10 cellular contexts compared by ENCODE assay signal in the genomic region with DNA sequence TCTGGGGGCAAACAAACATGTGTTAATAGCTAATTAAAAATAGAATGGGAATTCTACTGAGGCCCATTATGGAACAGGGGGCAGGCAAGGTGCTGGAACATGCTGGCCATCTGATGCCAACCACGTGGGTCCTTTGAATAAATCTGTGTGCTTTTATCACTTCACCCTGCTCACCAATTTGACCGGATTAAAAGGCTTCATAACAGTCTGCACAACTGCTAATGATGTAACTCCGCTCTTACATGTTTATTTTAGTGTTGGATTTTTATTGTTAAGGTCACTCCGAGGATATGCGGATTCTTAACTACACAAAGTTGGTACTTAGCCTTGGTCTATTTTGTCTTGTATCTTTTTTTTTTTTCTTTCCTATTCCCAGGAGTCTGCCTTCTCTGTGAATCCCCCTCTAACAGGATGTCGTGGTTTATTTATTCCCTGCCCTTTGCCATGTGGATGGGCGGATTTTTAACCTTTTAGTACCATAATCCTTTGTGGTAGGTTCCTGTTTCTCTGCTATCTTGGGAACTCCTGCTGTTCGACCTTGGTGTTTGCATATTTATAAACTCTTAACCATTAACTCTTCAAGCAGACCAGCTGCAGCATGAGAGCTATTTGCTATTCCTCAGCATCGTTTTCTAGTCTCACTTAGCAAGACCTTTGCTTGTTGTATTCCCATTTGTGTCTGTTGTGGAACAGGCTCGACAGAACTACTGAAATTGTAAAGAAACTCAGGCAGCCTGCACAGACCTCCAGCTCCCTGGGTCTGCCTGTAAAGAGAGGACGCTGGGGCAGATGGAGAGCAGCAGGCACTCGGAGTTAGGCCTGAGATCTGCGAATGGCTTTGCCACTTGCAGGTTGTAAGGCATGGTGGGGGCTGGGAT. TPM values are rescaled to one million over a fixed set of nuclear protein-coding genes. Genes with fewer than 3 reads are reported as not detected.
DNase-seq lines count a peak whose midpoint lies in the region; ATAC-seq and TF ChIP-seq lines count a peak whose summit lies in the region.
"Had no signal": no experiment of that assay in that cellular context is flagged by ENCODE, and none has a peak within 500 bp of the region (broad histone marks: within the 10 kb centered on the region; RNA-seq: fewer than 3 reads in every experiment).

No MANE protein-coding gene starts in this region.

- H3K4me3 ChIP-seq in right lobe of liver (no peak overlapping the region), aorta (ENCODE audit: low read length in 2 of 2) (no peak overlapping the region)

- no peaks in the 10 kb centered on the region for H3K9me3 Mint-ChIP-seq in activated T-helper 2 cell treated with anti-CD3 and anti-CD28 coated beads, Interferon-gamma antibody, Interleukin-2, Interleukin-4, amounts not matched to agents 10 μg/mL and 5 μg/mL and 100 μg/mL, durations not matched to agents 14 hours and 24 hours and 36 hours

- H3K4me3 Mint-ChIP-seq in activated T-helper 2 cell treated with anti-CD3 and anti-CD28 coated beads, Interferon-gamma antibody, Interleukin-2, Interleukin-4, amounts not matched to agents 10 μg/mL and 5 μg/mL and 100 μg/mL, durations not matched to agents 14 hours and 24 hours and 36 hours (ENCODE audit: low read depth), result no peak overlapping the region
- H3K4me3 Mint-ChIP-seq: activated naive CD8-positive, alpha-beta T cell had no signal

- H3K4me1 ChIP-seq in right lobe of liver (peaks cover 0 to 4% (median 2%) of the 10 kb centered on the region in 4 donors), aorta (ENCODE audit: control insufficient read depth in 1 of 2, insufficient read depth in 2 of 2, low read length in 2 of 2) (no peaks in the 10 kb centered on the region)

- H3K9me3 ChIP-seq in right lobe of liver (no peaks in the 10 kb centered on the region), aorta (ENCODE audit: control insufficient read depth, low read length) (no peaks in the 10 kb centered on the region)

- peaks cover 5% of the 10 kb centered on the region for H3K27me3 Mint-ChIP-seq in activated T-helper 2 cell treated with anti-CD3 and anti-CD28 coated beads, Interferon-gamma antibody, Interleukin-2, Interleukin-4, amounts not matched to agents 10 μg/mL and 5 μg/mL and 100 μg/mL, durations not matched to agents 14 hours and 24 hours and 36 hours (ENCODE audit: low read depth)
- H3K27me3 Mint-ChIP-seq: activated naive CD8-positive, alpha-beta T cell had no signal

- H3K27ac ChIP-seq in VCaP (peak overlapping the region; percentile 27; the same call in 1 of the 2 replicates), right lobe of liver (no peak overlapping the region), aorta (ENCODE audit: low read depth in 1 of 2, low read length in 2 of 2) (no peak overlapping the region)

- in situ Hi-C loops in G401 (cut with HindIII; ENCODE audit: low sequenced_read_pairs), result no loop called here

- ATAC-seq in HG03066 (IDR thresholded peaks at IDR 0.05; ENCODE audit: low read depth, unreplicated experiment), result peak; percentile 63
- peak; percentile 30 to 45 (median 36) for ATAC-seq in right lobe of liver
- ATAC-seq in HG02852 (IDR thresholded peaks at IDR 0.05; ENCODE audit: unreplicated experiment), result no peak
- no peak for ATAC-seq in aorta (ENCODE audit: low FRiP score)

- TF ChIP-seq POLR2A in right lobe of liver (IDR thresholded peaks at IDR 0.05), result no peak

- no peak overlapping the region for H3K27ac Mint-ChIP-seq in activated T-helper 2 cell treated with anti-CD3 and anti-CD28 coated beads, Interferon-gamma antibody, Interleukin-2, Interleukin-4, amounts not matched to agents 10 μg/mL and 5 μg/mL and 100 μg/mL, durations not matched to agents 14 hours and 24 hours and 36 hours
- H3K27ac Mint-ChIP-seq: activated naive CD8-positive, alpha-beta T cell had no signal

- 45% methylated on average over 8 of the region's 13 CpGs for WGBS in right lobe of liver (ENCODE audit: insufficient coverage, low coverage, low lambda C conversion rate, missing lambda C conversion rate)
- 68 to 69% methylated on average over 13 of the region's 13 CpGs for WGBS in aorta, 2 donors

- no peaks in the 10 kb centered on the region for H3K36me3 ChIP-seq in right lobe of liver
- H3K36me3 ChIP-seq in aorta (ENCODE audit: control insufficient read depth in 1 of 2, insufficient read depth in 2 of 2, low read length in 1 of 2), result no peaks in the 10 kb centered on the region

- no peaks in the 10 kb centered on the region for H3K4me1 Mint-ChIP-seq in activated T-helper 2 cell treated with anti-CD3 and anti-CD28 coated beads, Interferon-gamma antibody, Interleukin-2, Interleukin-4, amounts not matched to agents 10 μg/mL and 5 μg/mL and 100 μg/mL, durations not matched to agents 14 hours and 24 hours and 36 hours (ENCODE audit: low read depth)

- peak; percentile 74 for DNase-seq in G401 (ENCODE audit: low spot score)
- no peak for DNase-seq in right lobe of liver
- DNase-seq in ecto neural progenitor cell (ENCODE audit: low spot score), result no peak
- no peak for DNase-seq in aorta
- DNase-seq in activated T-helper 2 cell treated with anti-CD3 and anti-CD28 coated beads, Interferon-gamma antibody, Interleukin-2, Interleukin-4, amounts not matched to agents 10 μg/mL and 5 μg/mL and 100 μg/mL, durations not matched to agents 14 hours and 24 hours and 36 hours (ENCODE audit: low spot score), result no peak
- DNase-seq: DMS79 had no signal

- no peak for TF ChIP-seq CTCF in VCaP (conservative IDR thresholded peaks at IDR 0.05)
- TF ChIP-seq CTCF in right lobe of liver (IDR thresholded peaks at IDR 0.05), result no peak

- H3K27me3 ChIP-seq in right lobe of liver (no peaks in the 10 kb centered on the region), aorta (ENCODE audit: control insufficient read depth in 1 of 2, insufficient read depth in 2 of 2, low read length in 1 of 2) (no peaks in the 10 kb centered on the region)

- H3K36me3 Mint-ChIP-seq in activated T-helper 2 cell treated with anti-CD3 and anti-CD28 coated beads, Interferon-gamma antibody, Interleukin-2, Interleukin-4, amounts not matched to agents 10 μg/mL and 5 μg/mL and 100 μg/mL, durations not matched to agents 14 hours and 24 hours and 36 hours (ENCODE audit: low read depth), result no peaks in the 10 kb centered on the region

- intact Hi-C loops in right lobe of liver (cut with DNase I) (no loop called here), aorta (cut with DNase I) (no loop called here)
- intact Hi-C loops in activated T-helper 2 cell treated with anti-CD3 and anti-CD28 coated beads, Interferon-gamma antibody, Interleukin-2, Interleukin-4, amounts not matched to agents 10 μg/mL and 5 μg/mL and 100 μg/mL, durations not matched to agents 14 hours and 24 hours and 36 hours (cut with micrococcal nuclease), result no loop called here

RNA-seq across cellular contexts. Expression of gene TRIM2, which starts 38.0 kb away (rescaled TPM):
- total RNA-seq in G401 (2014; rRNA removed; shearing (Covaris generic)), result 0.44 and 0.62 TPM in 2 replicates
- total RNA-seq in right lobe of liver (10 to 100 TPM in 3 of 6 experiments, 1 to 10 TPM in 3; 8.9 to 17.5 (median 10.0) TPM), aorta (10 to 100 TPM; 27.6 to 53.4 TPM)
- 10 to 100 TPM in 1 of 2 donors, 1 to 10 TPM in 1; 7.5 to 10.2 TPM for polyA plus RNA-seq in aorta
- total RNA-seq in activated T-helper 2 cell treated with anti-CD3 and anti-CD28 coated beads, Interferon-gamma antibody, Interleukin-2, Interleukin-4, amounts not matched to agents 10 μg/mL and 5 μg/mL and 100 μg/mL, durations not matched to agents 14 hours and 24 hours and 36 hours, result 0.09 and 0.18 TPM in 2 replicates

Comparison
In these comparisons a context has a peak if more than half of its experiments do, and no peak if none do; other contexts are left out.
1. ATAC-seq: peak in HG03066 (single experiment) and right lobe of liver (4 of 4); none in HG02852 (single experiment) and aorta (single experiment).